In genomic region chr2:8583400-8584173, GRCh38 we compare ENCODE assay signal across 8 cellular contexts.
DNase-seq lines count a peak whose midpoint lies in the region; ATAC-seq, FAIRE-seq and TF ChIP-seq lines count a peak whose summit lies in the region.

No MANE protein-coding gene starts in this region.

- ATAC-seq in HG03342 (IDR thresholded peaks at IDR 0.05; ENCODE audit: unreplicated experiment) (peak; percentile 82), Right ventricle myocardium superior (ENCODE audit: poor library complexity) (peak; percentile 96)

- H3K79me2 ChIP-seq in mammary epithelial cell (ENCODE audit: insufficient read depth, low read length), result no peaks in the 10 kb centered on the region

- in situ Hi-C loops in mammary epithelial cell (cut with MboI; ENCODE audit: low sequenced_read_pairs in 2 of 2), result no loop called here

- H3K27ac ChIP-seq in breast epithelium, result no peak overlapping the region
- H3K27ac ChIP-seq in mammary epithelial cell (ENCODE audit: insufficient read depth, low read depth, low read length), result no peak overlapping the region
- peak overlapping the region; percentile 61 to 82 (median 76) for H3K27ac ChIP-seq in thyroid gland

- DNase-seq in breast epithelium (ENCODE audit: low spot score in 2 of 2) (peak; percentile 68 to 86), mammary epithelial cell (no peak), RCC 7860 (ENCODE audit: low spot score) (peak; percentile 8), Right ventricle myocardium superior (peak; percentile 97), posterior cingulate gyrus (peak in 7 of 10 donors; percentile 53 to 95 (median 64)), thyroid gland (peak; percentile 99)
- peak; percentile 43 for DNase-seq in activated effector memory CD4-positive, alpha-beta T cell treated with Interleukin-2 at 50 U/mL for 16 hours

- BruUV-seq in mammary epithelial cell (replicated peaks; lab: Mats Ljungman, UMichigan), result no TSS peak

- H3K4me1 ChIP-seq in breast epithelium (no peaks in the 10 kb centered on the region), mammary epithelial cell (ENCODE audit: insufficient read depth, low read length) (no peaks in the 10 kb centered on the region), thyroid gland (peaks cover 15 to 21% of the 10 kb centered on the region in 2 donors)

- no peaks in the 10 kb centered on the region for H3K9me3 ChIP-seq in breast epithelium
- H3K9me3 ChIP-seq in mammary epithelial cell (replicated peaks; ENCODE audit: insufficient read depth, low read length), result no peaks in the 10 kb centered on the region
- H3K9me3 ChIP-seq in thyroid gland, result no peaks in the 10 kb centered on the region

- WGBS in mammary epithelial cell (ENCODE audit: low coverage, missing lambda C conversion rate), result 76% methylated on average over 12 of the region's 39 CpGs
- WGBS in thyroid gland, 2 donors, result 16 to 31% methylated on average over 17 to 22 of the region's 39 CpGs

- FAIRE-seq in RCC 7860 (lab: Jason Lieb, UNC), result no peak

- H3K9ac ChIP-seq in mammary epithelial cell (ENCODE audit: insufficient read depth, low read length), result no peak overlapping the region

- H2AFZ ChIP-seq in mammary epithelial cell (ENCODE audit: low read depth, low read length), result no peak overlapping the region

- dilution Hi-C loops in mammary epithelial cell (cut with HindIII; ENCODE audit: low sequenced_read_pairs), result no loop called here

- no peaks in the 10 kb centered on the region for H4K20me1 ChIP-seq in mammary epithelial cell (ENCODE audit: insufficient read depth, low read length)

- TF ChIP-seq CTCF in breast epithelium (IDR thresholded peaks at IDR 0.05), result no peak
- TF ChIP-seq CTCF in mammary epithelial cell (conservative IDR thresholded peaks at IDR 0.05 in 1 of 2, IDR thresholded peaks at IDR 0.05 in 1 of 2; ENCODE audit: extremely low read depth in 1 of 2, insufficient read depth in 1 of 2, low read depth in 1 of 2, low read length in 2 of 2), result no peak
- no peak for TF ChIP-seq CTCF in thyroid gland (IDR thresholded peaks at IDR 0.05)

- H3K4me2 ChIP-seq in mammary epithelial cell (ENCODE audit: insufficient read depth, low read depth, low read length), result no peak overlapping the region

- intact Hi-C loops in breast epithelium (cut with DNase I; ENCODE audit: low total_unique reads), result no loop called here
- intact Hi-C loops in mammary epithelial cell (cut with micrococcal nuclease), result no loop called here
- intact Hi-C loops in Right ventricle myocardium superior (cut with DNase I), result no loop called here
- intact Hi-C loops in posterior cingulate gyrus (cut with DNase I), result no loop called here
- intact Hi-C loops in thyroid gland (cut with DNase I), result no loop called here

- TF ChIP-seq POLR2A in breast epithelium (IDR thresholded peaks at IDR 0.05) (no peak), thyroid gland (IDR thresholded peaks at IDR 0.05) (peak in 1 of 2 donors; percentile 88)

- H3K36me3 ChIP-seq in breast epithelium (no peaks in the 10 kb centered on the region), mammary epithelial cell (ENCODE audit: insufficient read depth, low read length) (no peaks in the 10 kb centered on the region), thyroid gland (no peaks in the 10 kb centered on the region)

- H3K27me3 ChIP-seq in breast epithelium, result no peaks in the 10 kb centered on the region
- no peaks in the 10 kb centered on the region for H3K27me3 ChIP-seq in mammary epithelial cell (ENCODE audit: insufficient read depth, low read length)
- H3K27me3 ChIP-seq in thyroid gland, result no peaks in the 10 kb centered on the region

- CTCF ChIA-PET in mammary epithelial cell (lab: Charles Lee; ENCODE audit: low non-redundant PET), result no interaction called here

- peak overlapping the region in 1 of 3 donors; percentile 35 for H3K4me3 ChIP-seq in breast epithelium
- no peak overlapping the region for H3K4me3 ChIP-seq in mammary epithelial cell (replicated peaks in 1 of 3; ENCODE audit: insufficient read depth in 1 of 3, low read depth in 2 of 3, low read length in 3 of 3)
- H3K4me3 ChIP-seq in thyroid gland (replicated peaks in 1 of 3), result no peak overlapping the region

Comparison
In these comparisons a context has a peak if more than half of its experiments do, and no peak if none do; other contexts are left out.
1. H3K27ac ChIP-seq: peak in thyroid gland (3 of 3); none in breast epithelium (0 of 2) and mammary epithelial cell (single experiment).